13 cellular contexts compared by ENCODE assay signal in the genomic region with DNA sequence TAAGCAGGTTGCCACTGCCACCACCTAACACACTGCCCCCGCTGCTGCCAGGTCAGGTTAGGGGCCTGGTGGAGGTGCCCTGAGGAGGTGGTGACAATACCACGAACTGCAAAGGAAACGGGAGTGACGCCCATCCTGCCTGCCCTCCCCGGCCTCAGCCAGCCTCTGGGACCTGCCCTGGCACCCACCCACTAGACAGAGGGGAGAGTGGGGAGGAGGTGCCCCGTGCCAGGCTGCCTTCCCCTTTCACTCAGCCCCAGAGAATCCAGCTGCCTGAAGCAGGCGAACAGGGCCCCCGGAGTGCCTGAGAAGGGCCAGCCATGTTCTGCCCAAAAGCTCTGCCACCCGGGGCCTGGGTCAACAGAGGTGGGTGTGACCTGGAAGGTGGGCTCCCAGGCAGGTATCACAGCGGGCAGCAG. TPM values are rescaled to one million over a fixed set of nuclear protein-coding genes. Genes with fewer than 3 reads are reported as not detected.
A peak's percentile ranks its signal among the peaks of the same experiment; 100 is the strongest.
DNase-seq lines count a peak whose midpoint lies in the region; ATAC-seq and TF ChIP-seq lines count a peak whose summit lies in the region.
"Had no signal": no experiment of that assay in that cellular context is flagged by ENCODE, and none has a peak within 500 bp of the region (broad histone marks: within the 10 kb centered on the region; RNA-seq: fewer than 3 reads in every experiment).

No MANE protein-coding gene starts in this region.

- peak overlapping the region; percentile 64 for H3K4ac ChIP-seq in IMR-90 (ENCODE audit: low read depth, low read length)

- no peak overlapping the region for H3K4me3 ChIP-seq in IMR-90 (ENCODE audit: insufficient read depth, low read depth, low read length)
- H3K4me3 ChIP-seq: body of pancreas, transverse colon had no signal

- H2BK15ac ChIP-seq in IMR-90 (ENCODE audit: low read depth, low read length): no peak overlapping the region; the same call in 2 of the 3 replicates

- peak overlapping the region; percentile 80; the same call in 1 of the 2 replicates for H2AK5ac ChIP-seq in IMR-90 (ENCODE audit: low read depth, low read length)

- CTCF ChIA-PET in IMR-90 (lab: Yijun Ruan, JAX): no interaction called here

- BruUV-seq in IMR-90 (replicated peaks; lab: Mats Ljungman, UMichigan): no TSS peak

- H3K27me3 ChIP-seq in IMR-90 (ENCODE audit: control insufficient read depth, insufficient read depth, low read length): no peaks in the 10 kb centered on the region
- H3K27me3 ChIP-seq: body of pancreas, transverse colon had no signal

- H3K4me1 ChIP-seq in IMR-90 (ENCODE audit: control insufficient read depth, insufficient read depth, low read length): peaks cover 14% of the 10 kb centered on the region

- H3K18ac ChIP-seq in IMR-90 (ENCODE audit: low read depth, low read length): peak overlapping the region; percentile 16; the same call in 1 of the 2 replicates

- peaks cover 14% of the 10 kb centered on the region for H3K36me3 Mint-ChIP-seq in effector memory CD8-positive, alpha-beta T cell (ENCODE audit: insufficient read depth)

- no peaks in the 10 kb centered on the region for H3K36me3 ChIP-seq in IMR-90 (ENCODE audit: control insufficient read depth, insufficient read depth, low read length)
- H3K36me3 ChIP-seq: transverse colon had no signal

- H2BK120ac ChIP-seq in IMR-90 (ENCODE audit: low read depth, low read length): no peak overlapping the region; the same call in 1 of the 2 replicates

- H3K4me3 Mint-ChIP-seq in effector memory CD8-positive, alpha-beta T cell: peak overlapping the region; percentile 72 to 76

- no peak overlapping the region for H4K8ac ChIP-seq in IMR-90 (ENCODE audit: low read depth in 2 of 2, low read length in 2 of 2)

- TF ChIP-seq RAD21 in IMR-90 (IDR thresholded peaks at IDR 0.05; ENCODE audit: low read length): no peak

- peak overlapping the region; percentile 41; the same call in 1 of the 2 replicates for H4K91ac ChIP-seq in IMR-90 (ENCODE audit: insufficient read depth, low read depth, low read length)

- H3K27me3 Mint-ChIP-seq in effector memory CD8-positive, alpha-beta T cell: no peaks in the 10 kb centered on the region

- H3K4me2 ChIP-seq in IMR-90 (ENCODE audit: low read depth, low read length): no peak overlapping the region

- no peak for DNase-seq in IMR-90
- peak; percentile 32 to 38 for DNase-seq in activated CD8-positive, alpha-beta memory T cell treated with anti-CD3 and anti-CD28 coated beads for 4 hours (ENCODE audit: low read depth in 2 of 2)
- DNase-seq in effector memory CD8-positive, alpha-beta T cell: peak; percentile 67 to 84 (median 82)
- DNase-seq in stimulated activated CD4-positive, alpha-beta T cell treated with anti-CD3 and anti-CD28 coated beads, Interleukin-4, amount 100 ng/mL, for 24 hours: peak; percentile 45
- DNase-seq in GOT3 (lab: John Stamatoyannopoulos, UW): no peak
- DNase-seq in NCI-H345 (lab: John Stamatoyannopoulos, UW): no peak
- DNase-seq: body of pancreas, Caco-2, Kasumi-1, NCI-H526 treated with DMSO at 0.1 percent for 48 hours, transverse colon had no signal

- intact Hi-C loops in IMR-90 (cut with micrococcal nuclease): no loop called here

- H3K56ac ChIP-seq in IMR-90 (ENCODE audit: extremely low read depth, insufficient read depth, low read length): no peak overlapping the region

- dilution Hi-C loops in IMR-90 (cut with HindIII; ENCODE audit: low sequenced_read_pairs, unreplicated experiment): no loop called here

- no peaks in the 10 kb centered on the region for H3K9me3 ChIP-seq in IMR-90 (ENCODE audit: control insufficient read depth, insufficient read depth, low read length)
- H3K9me3 ChIP-seq: body of pancreas, Caco-2, transverse colon had no signal

- no peak overlapping the region for H4K5ac ChIP-seq in IMR-90 (ENCODE audit: low read depth, low read length)

- no peaks in the 10 kb centered on the region for H3K79me1 ChIP-seq in IMR-90 (ENCODE audit: low read depth in 1 of 2, low read length in 2 of 2)

- peak overlapping the region; percentile 28; the same call in 1 of the 2 replicates for H2BK20ac ChIP-seq in IMR-90 (ENCODE audit: low read depth, low read length)

- POLR2A ChIA-PET in IMR-90 (lab: Charles Lee; ENCODE audit: unreplicated experiment): no interaction called here

- H3K9me1 ChIP-seq in IMR-90 (ENCODE audit: insufficient read depth, low read length): peaks cover 7% of the 10 kb centered on the region

- H2AK9ac ChIP-seq in IMR-90 (replicated peaks; ENCODE audit: low read depth, low read length, poor library complexity): peak overlapping the region; percentile 37

- in situ Hi-C loops in IMR-90 (cut with MboI; ENCODE audit: low sequenced_read_pairs): no loop called here

- no peaks in the 10 kb centered on the region for H3K9me3 Mint-ChIP-seq in effector memory CD8-positive, alpha-beta T cell

- H2BK5ac ChIP-seq in IMR-90 (ENCODE audit: low read depth, low read length, poor library complexity, severe bottlenecking): no peak overlapping the region

- 80% methylated on average over 1 of the region's 10 CpGs; no CpG with 5 or more reads in 1 of the 2 experiments for WGBS in IMR-90 (ENCODE audit: extremely low coverage in 2 of 2, insufficient read length in 1 of 2), 2 experiments

- ATAC-seq in IMR-90 (ENCODE audit: low read depth) (no peak), HG03025 (IDR thresholded peaks at IDR 0.05; ENCODE audit: low FRiP score, unreplicated experiment) (no peak), HG03469 (IDR thresholded peaks at IDR 0.05; ENCODE audit: unreplicated experiment) (no peak)
- ATAC-seq in effector memory CD8-positive, alpha-beta T cell (replicated peaks): peak; percentile 97
- ATAC-seq: body of pancreas had no signal

- no peak for TF ChIP-seq CTCF in IMR-90 (conservative IDR thresholded peaks at IDR 0.05; ENCODE audit: low read depth, low read length)

- H2AFZ ChIP-seq in IMR-90 (replicated peaks; ENCODE audit: low read length, poor library complexity): peak overlapping the region; percentile 7

- H3K23ac ChIP-seq in IMR-90 (ENCODE audit: low read depth, low read length): no peak overlapping the region

- peak overlapping the region; percentile 91 to 93 for H3K27ac Mint-ChIP-seq in effector memory CD8-positive, alpha-beta T cell

- H3K4me1 Mint-ChIP-seq in effector memory CD8-positive, alpha-beta T cell (ENCODE audit: low read depth in 2 of 2): peaks cover 29 to 37% of the 10 kb centered on the region in 2 donors

- H4K20me1 ChIP-seq in IMR-90 (ENCODE audit: insufficient read depth, low read length): no peaks in the 10 kb centered on the region

- no peak overlapping the region for H3K27ac ChIP-seq in IMR-90 (ENCODE audit: insufficient read depth, low read length)
- H3K27ac ChIP-seq: body of pancreas, transverse colon had no signal

- H3K9ac ChIP-seq in IMR-90 (ENCODE audit: low read depth, low read length): no peak overlapping the region

- H3K14ac ChIP-seq in IMR-90 (replicated peaks; ENCODE audit: low read depth, low read length): no peak overlapping the region

- TF ChIP-seq POLR2A in IMR-90 (IDR thresholded peaks at IDR 0.05; ENCODE audit: low read depth, low read length): no peak

TF ChIP-seq in IMR-90, 13 proteins besides CTCF, POLR2A, EP300 and RAD21:
- TF ChIP-seq RCOR1 (IDR thresholded peaks at IDR 0.05; ENCODE audit: insufficient replicate concordance, low read length): no peak
- TF ChIP-seq MXI1 (IDR thresholded peaks at IDR 0.05; ENCODE audit: borderline replicate concordance, low read depth, low read length): no peak
- TF ChIP-seq MAZ (IDR thresholded peaks at IDR 0.05; ENCODE audit: borderline replicate concordance, low read depth, low read length): no peak
- TF ChIP-seq MAFK (IDR thresholded peaks at IDR 0.05; ENCODE audit: low read depth, low read length): no peak
- TF ChIP-seq RFX5 (IDR thresholded peaks at IDR 0.05; ENCODE audit: low read depth, low read length): no peak
- no peak for TF ChIP-seq NFE2L2 (IDR thresholded peaks at IDR 0.05; ENCODE audit: low read depth, low read length)
- TF ChIP-seq, protein P1, sequence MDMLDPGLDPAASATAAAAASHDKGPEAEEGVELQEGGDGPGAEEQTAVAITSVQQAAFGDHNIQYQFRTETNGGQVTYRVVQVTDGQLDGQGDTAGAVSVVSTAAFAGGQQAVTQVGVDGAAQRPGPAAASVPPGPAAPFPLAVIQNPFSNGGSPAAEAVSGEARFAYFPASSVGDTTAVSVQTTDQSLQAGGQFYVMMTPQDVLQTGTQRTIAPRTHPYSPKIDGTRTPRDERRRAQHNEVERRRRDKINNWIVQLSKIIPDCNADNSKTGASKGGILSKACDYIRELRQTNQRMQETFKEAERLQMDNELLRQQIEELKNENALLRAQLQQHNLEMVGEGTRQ (IDR thresholded peaks at IDR 0.05; ENCODE audit: low read depth, low read length): no peak
- TF ChIP-seq, protein P2, sequence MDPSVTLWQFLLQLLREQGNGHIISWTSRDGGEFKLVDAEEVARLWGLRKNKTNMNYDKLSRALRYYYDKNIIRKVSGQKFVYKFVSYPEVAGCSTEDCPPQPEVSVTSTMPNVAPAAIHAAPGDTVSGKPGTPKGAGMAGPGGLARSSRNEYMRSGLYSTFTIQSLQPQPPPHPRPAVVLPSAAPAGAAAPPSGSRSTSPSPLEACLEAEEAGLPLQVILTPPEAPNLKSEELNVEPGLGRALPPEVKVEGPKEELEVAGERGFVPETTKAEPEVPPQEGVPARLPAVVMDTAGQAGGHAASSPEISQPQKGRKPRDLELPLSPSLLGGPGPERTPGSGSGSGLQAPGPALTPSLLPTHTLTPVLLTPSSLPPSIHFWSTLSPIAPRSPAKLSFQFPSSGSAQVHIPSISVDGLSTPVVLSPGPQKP (IDR thresholded peaks at IDR 0.05; ENCODE audit: borderline replicate concordance, low read depth, low read length): no peak
- TF ChIP-seq BHLHE40 (IDR thresholded peaks at IDR 0.05; ENCODE audit: low read depth, low read length): no peak
- TF ChIP-seq SMC3 (IDR thresholded peaks at IDR 0.05; ENCODE audit: low read depth, low read length): no peak
- TF ChIP-seq FOS (IDR thresholded peaks at IDR 0.05; ENCODE audit: low read depth, low read length): no peak
- no peak for TF ChIP-seq CEBPB (IDR thresholded peaks at IDR 0.05; ENCODE audit: low read depth, low read length)
- no peak for TF ChIP-seq CHD1 (IDR thresholded peaks at IDR 0.05; ENCODE audit: low read depth, low read length)

RNA-seq across cellular contexts. Expression of a gene that starts 44.5 kb away (rescaled TPM):
- total RNA-seq in IMR-90 (2012; rRNA removed): 31.4 and 32.2 TPM in 2 replicates
- 46.3 and 51.1 TPM in 2 replicates for polyA plus RNA-seq in IMR-90 (2012; rRNA removed)
- polyA plus RNA-seq in IMR-90 (2012; cell fraction: cytosol; rRNA removed): 52.1 and 52.3 TPM in 2 replicates
- polyA plus RNA-seq in IMR-90 (2012; cell fraction: nucleus; rRNA removed; ENCODE audit: low replicate concordance): 91.1 and 119 TPM in 2 replicates

Comparison
In these comparisons a context has a peak if more than half of its experiments do, and no peak if none do; other contexts are left out.
1. DNase-seq: peak in activated CD8-positive, alpha-beta memory T cell treated with anti-CD3 and anti-CD28 coated beads for 4 hours (2 of 2), effector memory CD8-positive, alpha-beta T cell (3 of 3) and stimulated activated CD4-positive, alpha-beta T cell treated with anti-CD3 and anti-CD28 coated beads, Interleukin-4, amount 100 ng/mL, for 24 hours (single experiment); none in IMR-90 (single experiment), GOT3 (single experiment) and NCI-H345 (single experiment).